Comparison of ENCODE assay signal across 15 cellular contexts in genomic region chr4:88366460-88366859, GRCh38. TPM values are rescaled to one million over a fixed set of nuclear protein-coding genes. Genes with fewer than 3 reads are reported as not detected.
A peak's percentile ranks its signal among the peaks of the same experiment; 100 is the strongest.
DNase-seq lines count a peak whose midpoint lies in the region; ATAC-seq and TF ChIP-seq lines count a peak whose summit lies in the region.
"Had no signal": no experiment of that assay in that cellular context is flagged by ENCODE, and none has a peak within 500 bp of the region (broad histone marks: within the 10 kb centered on the region; RNA-seq: fewer than 3 reads in every experiment).

No MANE protein-coding gene starts in this region.

- H2AFZ ChIP-seq in OCI-LY3 (ENCODE audit: low read depth, low read length) = peak overlapping the region; percentile 28; the same call in 1 of the 2 replicates
- H2AFZ ChIP-seq: GM23338 had no signal

- H3K27me3 Mint-ChIP-seq in activated naive CD8-positive, alpha-beta T cell treated with anti-CD3 and anti-CD28 coated beads, Interleukin-2, amount 50 U/mL, for 24 hours = no peaks in the 10 kb centered on the region
- H3K27me3 Mint-ChIP-seq in activated naive CD8-positive, alpha-beta T cell treated with anti-CD3 and anti-CD28 coated beads for 36 hours = no peaks in the 10 kb centered on the region
- peaks cover 13% of the 10 kb centered on the region for H3K27me3 Mint-ChIP-seq in osteocyte (ENCODE audit: unreplicated experiment)
- H3K27me3 Mint-ChIP-seq in Calu3 (ENCODE audit: unreplicated experiment) = no peaks in the 10 kb centered on the region
- H3K27me3 Mint-ChIP-seq: CD4-positive, alpha-beta T cell had no signal

- H3K27me3 ChIP-seq in OCI-LY3 (ENCODE audit: low read depth, low read length) = no peaks in the 10 kb centered on the region

- H3K36me3 ChIP-seq in OCI-LY3 (replicated peaks; ENCODE audit: low read depth, low read length) = no peaks in the 10 kb centered on the region

- H3K9me3 Mint-ChIP-seq in activated naive CD8-positive, alpha-beta T cell treated with anti-CD3 and anti-CD28 coated beads, Interleukin-2, amount 50 U/mL, for 24 hours = peaks cover 13% of the 10 kb centered on the region
- peaks cover 7% of the 10 kb centered on the region for H3K9me3 Mint-ChIP-seq in activated naive CD8-positive, alpha-beta T cell treated with anti-CD3 and anti-CD28 coated beads for 36 hours
- H3K9me3 Mint-ChIP-seq in osteocyte (ENCODE audit: unreplicated experiment) (peaks cover 5% of the 10 kb centered on the region), Calu3 (ENCODE audit: low read depth, unreplicated experiment) (no peaks in the 10 kb centered on the region)

- H3K4me2 ChIP-seq in OCI-LY3 (ENCODE audit: low read length) = no peak overlapping the region
- H3K4me2 ChIP-seq: GM23338 had no signal

- no peak overlapping the region for H3K4me3 Mint-ChIP-seq in activated naive CD8-positive, alpha-beta T cell treated with anti-CD3 and anti-CD28 coated beads, Interleukin-2, amount 50 U/mL, for 24 hours
- no peak overlapping the region for H3K4me3 Mint-ChIP-seq in activated naive CD8-positive, alpha-beta T cell treated with anti-CD3 and anti-CD28 coated beads for 36 hours
- H3K4me3 Mint-ChIP-seq in osteocyte (ENCODE audit: unreplicated experiment) (no peak overlapping the region), Calu3 (ENCODE audit: low read depth, unreplicated experiment) (no peak overlapping the region)
- H3K4me3 Mint-ChIP-seq: B cell; CD4-positive, alpha-beta T cell; GM23338 had no signal

- no TSS peak for BruUV-seq in Calu3 (replicated peaks; lab: Mats Ljungman, UMichigan)

- no peak for DNase-seq in activated naive CD8-positive, alpha-beta T cell treated with anti-CD3 and anti-CD28 coated beads, Interleukin-2, amount 50 U/mL, for 24 hours
- no peak for DNase-seq in activated naive CD8-positive, alpha-beta T cell treated with anti-CD3 and anti-CD28 coated beads for 36 hours
- DNase-seq in osteocyte (ENCODE audit: extremely low spot score, unreplicated experiment) (peak; percentile 7), NCI-H1092 treated with DMSO at 0.1 percent for 48 hours (lab: John Stamatoyannopoulos, UW) (no peak), Calu3 (no peak)
- DNase-seq: C1 segment of cervical spinal cord; CD4-positive, alpha-beta T cell; DMS153; DND-41; GDM1; H7 had no signal

- H3K36me3 Mint-ChIP-seq in activated naive CD8-positive, alpha-beta T cell treated with anti-CD3 and anti-CD28 coated beads, Interleukin-2, amount 50 U/mL, for 24 hours (ENCODE audit: low read depth) = no peaks in the 10 kb centered on the region
- no peaks in the 10 kb centered on the region for H3K36me3 Mint-ChIP-seq in activated naive CD8-positive, alpha-beta T cell treated with anti-CD3 and anti-CD28 coated beads for 36 hours
- H3K36me3 Mint-ChIP-seq in osteocyte (ENCODE audit: unreplicated experiment) (no peaks in the 10 kb centered on the region), Calu3 (ENCODE audit: insufficient read depth, unreplicated experiment) (no peaks in the 10 kb centered on the region)

- H3K9ac ChIP-seq in OCI-LY3 (ENCODE audit: low read length) = no peak overlapping the region

- TF ChIP-seq CTCF in OCI-LY3 (IDR thresholded peaks at IDR 0.05; ENCODE audit: low read depth, low read length) = no peak
- no peak for TF ChIP-seq CTCF in osteocyte (IDR thresholded peaks at IDR 0.05)
- no peak for TF ChIP-seq CTCF in Calu3 (IDR thresholded peaks at IDR 0.05; ENCODE audit: unreplicated experiment)

- CTCF ChIA-PET in Calu3 (lab: Charles Lee) = no interaction called here

- H4K20me1 ChIP-seq in OCI-LY3 (ENCODE audit: insufficient read depth, low read length) = no peaks in the 10 kb centered on the region

- no peaks in the 10 kb centered on the region for H3K4me1 ChIP-seq in OCI-LY3 (ENCODE audit: low read length)

- peaks cover 5% of the 10 kb centered on the region for H3K4me1 Mint-ChIP-seq in activated naive CD8-positive, alpha-beta T cell treated with anti-CD3 and anti-CD28 coated beads, Interleukin-2, amount 50 U/mL, for 24 hours
- H3K4me1 Mint-ChIP-seq in activated naive CD8-positive, alpha-beta T cell treated with anti-CD3 and anti-CD28 coated beads for 36 hours = peaks cover 5% of the 10 kb centered on the region
- H3K4me1 Mint-ChIP-seq in osteocyte (ENCODE audit: unreplicated experiment) (no peaks in the 10 kb centered on the region), Calu3 (ENCODE audit: low read depth, unreplicated experiment) (no peaks in the 10 kb centered on the region)
- H3K4me1 Mint-ChIP-seq: B cell had no signal

- H3K27ac ChIP-seq in OCI-LY3 (ENCODE audit: low read length) = no peak overlapping the region

- no peaks in the 10 kb centered on the region for H3K9me3 ChIP-seq in OCI-LY3 (ENCODE audit: insufficient read depth, low read length)

- intact Hi-C loops in Calu3 (cut with micrococcal nuclease; ENCODE audit: unreplicated experiment) = loop anchor here (5.0 kb wide), 1 partner anchor 149 kb away; no protein-coding TSS in a partner anchor

- H3K4me3 ChIP-seq in OCI-LY3 (ENCODE audit: low read length) = no peak overlapping the region
- H3K4me3 ChIP-seq: GM23338 had no signal

- peak; percentile 81 for ATAC-seq in activated naive CD8-positive, alpha-beta T cell treated with anti-CD3 and anti-CD28 coated beads, Interleukin-2, amount 50 U/mL, for 24 hours
- ATAC-seq in GM21526 (IDR thresholded peaks at IDR 0.05; ENCODE audit: low FRiP score, unreplicated experiment) = no peak
- ATAC-seq: GM23338 had no signal

- no peaks in the 10 kb centered on the region for H3K79me2 ChIP-seq in OCI-LY3 (ENCODE audit: low read length)

- no peak overlapping the region for H3K27ac Mint-ChIP-seq in activated naive CD8-positive, alpha-beta T cell treated with anti-CD3 and anti-CD28 coated beads, Interleukin-2, amount 50 U/mL, for 24 hours
- no peak overlapping the region for H3K27ac Mint-ChIP-seq in activated naive CD8-positive, alpha-beta T cell treated with anti-CD3 and anti-CD28 coated beads for 36 hours
- H3K27ac Mint-ChIP-seq in osteocyte (ENCODE audit: unreplicated experiment) (no peak overlapping the region), Calu3 (ENCODE audit: unreplicated experiment) (no peak overlapping the region)
- H3K27ac Mint-ChIP-seq: B cell; CD4-positive, alpha-beta T cell; GM23338 had no signal

RNA-seq across cellular contexts. Expression of gene HERC6, which starts 12.2 kb away (rescaled TPM):
- 1 to 10 TPM; 6.4 to 6.6 TPM for total RNA-seq in activated naive CD8-positive, alpha-beta T cell treated with anti-CD3 and anti-CD28 coated beads for 36 hours
- 2.3 and 2.8 TPM in 2 replicates for total RNA-seq in osteocyte
- 22.0 and 53.3 TPM in 2 replicates for total RNA-seq in Calu3 (2022)
